ENCODE assay signal across 8 cellular contexts in genomic region chr2:176188969-176189665, GRCh38. TPM values are rescaled to one million over a fixed set of nuclear protein-coding genes. Genes with fewer than 3 reads are reported as not detected.
DNase-seq lines count a peak whose midpoint lies in the region; ATAC-seq and TF ChIP-seq lines count a peak whose summit lies in the region.

No MANE protein-coding gene starts in this region.

- H4K20me1 ChIP-seq in osteoblast (ENCODE audit: insufficient read depth, low read length): no peaks in the 10 kb centered on the region

- peak overlapping the region in 2 of 4 donors; percentile 35 to 42 for H3K27ac ChIP-seq in esophagus muscularis mucosa (replicated peaks in 1 of 4)
- no peak overlapping the region for H3K27ac ChIP-seq in osteoblast (ENCODE audit: low read depth, low read length)

- H3K27me3 ChIP-seq in Caco-2 (replicated peaks; ENCODE audit: control insufficient read depth, insufficient read depth, low read length) (0 out of 2 replicates have a peak, but pooled peaks cover 3% of the 10 kb centered on the region), esophagus muscularis mucosa (peaks cover 10 to 97% (median 44%) of the 10 kb centered on the region in 4 donors), osteoblast (ENCODE audit: insufficient read depth, low read length) (peaks cover 70% of the 10 kb centered on the region)

- no peaks in the 10 kb centered on the region for H3K36me3 Mint-ChIP-seq in Caco-2 (ENCODE audit: insufficient read depth, unreplicated experiment)

- H2AFZ ChIP-seq in osteoblast (ENCODE audit: low read length): peak overlapping the region; percentile 82

- DNase-seq in Caco-2 (no peak), NCI-H526 treated with DMSO at 0.1 percent for 48 hours (lab: John Stamatoyannopoulos, UW) (peak; percentile 66), esophagus muscularis mucosa (ENCODE audit: extremely low spot score) (no peak), osteoblast (ENCODE audit: insufficient read length, low spot score, missing footprints) (peak; percentile 77), NCI-H1048 (lab: John Stamatoyannopoulos, UW) (no peak), cortex of kidney (lab: John Stamatoyannopoulos, UW) (no peak), HEK293T (ENCODE audit: extremely low spot score) (no peak)

- H3K9me3 ChIP-seq in Caco-2: no peaks in the 10 kb centered on the region
- H3K9me3 ChIP-seq in esophagus muscularis mucosa: no peaks in the 10 kb centered on the region
- H3K9me3 ChIP-seq in osteoblast (ENCODE audit: low read depth, low read length): no peaks in the 10 kb centered on the region

- H3K27ac Mint-ChIP-seq in Caco-2 (ENCODE audit: unreplicated experiment): no peak overlapping the region

- peak overlapping the region; percentile 56 for H3K4me3 ChIP-seq in Caco-2 (ENCODE audit: low read depth, low read length)
- H3K4me3 ChIP-seq in esophagus muscularis mucosa: peak overlapping the region; percentile 58 to 67 (median 65)
- H3K4me3 ChIP-seq in osteoblast (ENCODE audit: insufficient read depth, low read length): peak overlapping the region; percentile 75

- TF ChIP-seq CTCF in Caco-2 (IDR thresholded peaks at IDR 0.05; ENCODE audit: insufficient read depth in 1 of 2, low read depth in 1 of 2, low read length in 1 of 2, severe bottlenecking in 1 of 2, unreplicated experiment in 1 of 2) (peak in 1 of 2 experiments; percentile 13), esophagus muscularis mucosa (IDR thresholded peaks at IDR 0.05) (no peak), osteoblast (IDR thresholded peaks at IDR 0.05; ENCODE audit: extremely low read depth, low read depth, low read length) (no peak)

- no peaks in the 10 kb centered on the region for H3K79me2 ChIP-seq in osteoblast (ENCODE audit: insufficient read depth, low read length)

- 1% methylated on average over 29 of the region's 77 CpGs for WGBS in esophagus muscularis mucosa

- H3K36me3 ChIP-seq in Caco-2 (ENCODE audit: control insufficient read depth, insufficient read depth, low read length): no peaks in the 10 kb centered on the region
- H3K36me3 ChIP-seq in esophagus muscularis mucosa: no peaks in the 10 kb centered on the region
- no peaks in the 10 kb centered on the region for H3K36me3 ChIP-seq in osteoblast (ENCODE audit: insufficient read depth, low read length)

- intact Hi-C loops in Caco-2 (cut with micrococcal nuclease; ENCODE audit: unreplicated experiment) (loop anchor here (5.0 kb wide), 1 partner anchor 52 kb away; no protein-coding TSS in a partner anchor), esophagus muscularis mucosa (cut with DNase I) (no loop called here)

- POLR2A ChIA-PET in Caco-2 (lab: Charles Lee): no interaction called here
- POLR2A ChIA-PET in HEK293T (lab: Yijun Ruan, JAX): interaction anchor here (1.3 to 1.8 kb wide), 2 partner anchors 11 to 84 kb away, joined by 3 to 4 read pairs; no protein-coding TSS in a partner anchor

- peaks cover 18% of the 10 kb centered on the region for H3K27me3 Mint-ChIP-seq in Caco-2 (ENCODE audit: insufficient read depth, unreplicated experiment)

- H3K4me2 ChIP-seq in osteoblast (ENCODE audit: insufficient read depth, low read length): peak overlapping the region; percentile 94

- H3K4me1 ChIP-seq in Caco-2: peaks cover 14% of the 10 kb centered on the region
- peaks cover 18 to 33% (median 27%) of the 10 kb centered on the region in 4 donors for H3K4me1 ChIP-seq in esophagus muscularis mucosa
- H3K4me1 ChIP-seq in osteoblast (ENCODE audit: insufficient read depth, low read length): peaks cover 4% of the 10 kb centered on the region

- CTCF ChIA-PET in Caco-2 (lab: Charles Lee): interaction anchor here (0.5 kb wide), 1 partner anchor 579 kb away, joined by 9 read pairs; no protein-coding TSS in a partner anchor
- CTCF ChIA-PET in HEK293T (lab: Yijun Ruan, JAX): no interaction called here

- H3K4me1 Mint-ChIP-seq in Caco-2 (ENCODE audit: low read depth, unreplicated experiment): no peaks in the 10 kb centered on the region

- no peak for ATAC-seq in HG02840 (IDR thresholded peaks at IDR 0.05; ENCODE audit: low FRiP score, unreplicated experiment)

- BruUV-seq in Caco-2 (replicated peaks; lab: Mats Ljungman, UMichigan): no TSS peak

- no peak for TF ChIP-seq EP300 in esophagus muscularis mucosa (IDR thresholded peaks at IDR 0.05)

- no peaks in the 10 kb centered on the region for H3K9me3 Mint-ChIP-seq in Caco-2 (ENCODE audit: unreplicated experiment)

- no peak for TF ChIP-seq POLR2A in esophagus muscularis mucosa (IDR thresholded peaks at IDR 0.05; ENCODE audit: low read depth)

- peak overlapping the region; percentile 78 for H3K4me3 Mint-ChIP-seq in Caco-2 (ENCODE audit: unreplicated experiment)

TF ChIP-seq in HEK293T, 16 proteins besides CTCF, POLR2A, EP300 and RAD21:
- TF ChIP-seq ELF4 (IDR thresholded peaks at IDR 0.05) (no peak), L3MBTL2 (conservative IDR thresholded peaks at IDR 0.05) (no peak), HDGF (IDR thresholded peaks at IDR 0.05; ENCODE audit: borderline replicate concordance) (no peak)

RNA-seq across cellular contexts. Expression of gene HOXD1, which starts 0.6 kb away (rescaled TPM):
- total RNA-seq in Caco-2 (2022) (not detected in 2 replicates), esophagus muscularis mucosa (under 1 TPM in 2 of 4 donors, not detected in 2; 0.19 to 0.34 TPM), osteoblast (not detected in 2 replicates)

RNA-seq across cellular contexts. Expression of gene HOXD3, which starts 32.0 kb away (rescaled TPM):
- 1.2 and 1.5 TPM in 2 replicates for total RNA-seq in Caco-2 (2022)
- 1 to 10 TPM in 2 of 4 donors, under 1 TPM in 2; 0.86 to 2.1 (median 1.4) TPM for total RNA-seq in esophagus muscularis mucosa
- 1.1 and 2.1 TPM in 2 replicates for total RNA-seq in osteoblast

RNA-seq across cellular contexts. Expression of gene HOXD4, which starts 37.8 kb away (rescaled TPM):
- total RNA-seq in Caco-2 (2022) (1.00 and 1.2 TPM in 2 replicates), esophagus muscularis mucosa (1 to 10 TPM in 2 of 4 donors, under 1 TPM in 2; 0.66 to 2.9 (median 1.9) TPM), osteoblast (0.36 and 1.2 TPM in 2 replicates)

RNA-seq across cellular contexts. Expression of gene HOXD8, which starts 59.6 kb away (rescaled TPM):
- total RNA-seq in Caco-2 (2022): not detected in 2 replicates
- total RNA-seq in esophagus muscularis mucosa: 1 to 10 TPM; 3.7 to 4.8 (median 4.3) TPM
- total RNA-seq in osteoblast: 3.3 and 5.6 TPM in 2 replicates

Comparison
In these comparisons a context has a peak if more than half of its experiments do, and no peak if none do; other contexts are left out.
1. DNase-seq: peak in NCI-H526 treated with DMSO at 0.1 percent for 48 hours (single experiment) and osteoblast (single experiment); none in Caco-2 (0 of 2), esophagus muscularis mucosa (single experiment), NCI-H1048 (single experiment), cortex of kidney (single experiment) and HEK293T (single experiment).
2. Peak in every context shown above with its lines, with median percentiles within 50 percentile points of each other: H3K4me3 ChIP-seq.